23 cellular contexts compared by ENCODE assay signal in the genomic region with DNA sequence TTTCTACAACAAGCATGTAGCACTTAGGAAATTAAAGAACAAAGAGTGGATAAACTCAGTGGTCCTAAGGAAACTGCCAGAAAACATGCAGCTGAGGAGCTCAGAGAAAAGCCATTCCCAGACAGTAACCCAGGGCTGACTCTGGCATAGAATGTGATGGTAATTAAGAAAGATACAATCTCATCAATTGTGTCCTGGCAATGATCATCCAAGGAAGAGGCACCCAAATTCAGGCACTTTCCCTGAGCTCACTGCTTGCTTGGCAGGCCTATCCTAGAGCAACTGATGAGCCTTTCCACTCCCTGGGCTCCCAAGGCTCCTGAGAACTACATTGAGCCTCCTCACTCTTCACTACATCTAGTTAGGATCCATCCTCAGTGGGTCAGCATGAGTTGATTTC.
"Had no signal": no experiment of that assay in that cellular context is flagged by ENCODE, and none has a peak within 500 bp of the region (broad histone marks: within the 10 kb centered on the region; RNA-seq: fewer than 3 reads in every experiment).

No MANE protein-coding gene starts in this region.

- DNase-seq: activated CD4-positive, alpha-beta T cell treated with anti-CD3 and anti-CD28 coated beads for 4 hours; activated CD4-positive, alpha-beta T cell treated with anti-CD3 and anti-CD28 coated beads, Interleukin-2, amount 50 U/mL, for 48 hours; activated CD8-positive, alpha-beta memory T cell treated with anti-CD3 and anti-CD28 coated beads, Interleukin-2, amount 10 ng/mL, durations not matched to agents 7 days and 5 days; activated effector memory CD4-positive, alpha-beta T cell treated with Interleukin-2 at 50 U/mL for 16 hours; activated naive CD4-positive, alpha-beta T cell treated with Interleukin-2 at 50 U/mL for 16 hours; activated naive CD8-positive, alpha-beta T cell treated with anti-CD3 and anti-CD28 coated beads, Interleukin-2, amount 10 ng/mL, durations not matched to agents 7 days and 5 days; aorta; central memory CD4-positive, alpha-beta T cell; cortex of kidney; KG1; NCI-H1092; NCI-H1417; NCI-H2029; NCI-H2107; NCI-H2171 treated with DMSO at 0.1 percent for 48 hours; NCI-H226; NCI-H526; NCI-H774; SIG-M5; SW 1271 had no signal

- H3K27ac ChIP-seq: breast epithelium, SK-N-MC had no signal

- H3K4me3 Mint-ChIP-seq: activated CD8-positive, alpha-beta memory T cell treated with anti-CD3 and anti-CD28 coated beads, Interleukin-2, amount 10 ng/mL, durations not matched to agents 7 days and 5 days; activated naive CD8-positive, alpha-beta T cell treated with anti-CD3 and anti-CD28 coated beads, Interleukin-2, amount 10 ng/mL, durations not matched to agents 7 days and 5 days had no signal

- ATAC-seq: activated CD4-positive, CD25-positive, alpha-beta regulatory T cell treated with anti-CD3 and anti-CD28 coated beads, Interleukin-2, amount 50 U/mL, for 24 hours; activated CD8-positive, alpha-beta memory T cell treated with anti-CD3 and anti-CD28 coated beads, Interleukin-2, amount 10 ng/mL, durations not matched to agents 7 days and 5 days had no signal

- H3K9me3 ChIP-seq: breast epithelium had no signal

- H3K4me1 ChIP-seq: breast epithelium had no signal

- H3K27me3 Mint-ChIP-seq: activated CD8-positive, alpha-beta memory T cell treated with anti-CD3 and anti-CD28 coated beads, Interleukin-2, amount 10 ng/mL, durations not matched to agents 7 days and 5 days; activated naive CD8-positive, alpha-beta T cell treated with anti-CD3 and anti-CD28 coated beads, Interleukin-2, amount 10 ng/mL, durations not matched to agents 7 days and 5 days had no signal

- H3K27me3 ChIP-seq: breast epithelium had no signal

- H3K27ac Mint-ChIP-seq: activated CD8-positive, alpha-beta memory T cell treated with anti-CD3 and anti-CD28 coated beads, Interleukin-2, amount 10 ng/mL, durations not matched to agents 7 days and 5 days; activated naive CD8-positive, alpha-beta T cell treated with anti-CD3 and anti-CD28 coated beads, Interleukin-2, amount 10 ng/mL, durations not matched to agents 7 days and 5 days had no signal

- H3K9me3 Mint-ChIP-seq: activated naive CD8-positive, alpha-beta T cell treated with anti-CD3 and anti-CD28 coated beads, Interleukin-2, amount 10 ng/mL, durations not matched to agents 7 days and 5 days had no signal

- H3K4me3 ChIP-seq: breast epithelium, SK-N-MC had no signal
